In genomic region chr6:161166677-161167076, GRCh38 we compare ENCODE assay signal across 18 cellular contexts.
"Had no signal": no experiment of that assay in that cellular context is flagged by ENCODE, and none has a peak within 500 bp of the region (broad histone marks: within the 10 kb centered on the region; RNA-seq: fewer than 3 reads in every experiment).

No MANE protein-coding gene starts in this region.

- H3K4me1 ChIP-seq: pancreas, testis, upper lobe of right lung had no signal

- H3K9me3 Mint-ChIP-seq: mesothelial cell of epicardium, natural killer cell had no signal

- H3K4me3 Mint-ChIP-seq: mesothelial cell of epicardium, natural killer cell had no signal

- ATAC-seq: heart left ventricle; left lobe of liver; natural killer cell; pancreas; right lobe of liver; stimulated activated naive CD8-positive, alpha-beta T cell treated with anti-CD3 and anti-CD28 coated beads, Interleukin-15, Interleukin-2, amounts not matched to agents 100 U/mL and 50 U/mL, for 24 hours; upper lobe of right lung had no signal

- DNase-seq: effector CD8-positive, alpha-beta T cell; heart left ventricle; hippocampal formation; kidney glomerular epithelial cell; natural killer cell; occipital lobe; pancreas; retina; stimulated activated naive CD8-positive, alpha-beta T cell treated with anti-CD3 and anti-CD28 coated beads, Interleukin-15, Interleukin-2, amounts not matched to agents 100 U/mL and 50 U/mL, for 24 hours; testis; upper lobe of right lung had no signal

- H3K27me3 ChIP-seq: heart left ventricle, pancreas, right lobe of liver, testis, tibial nerve, upper lobe of right lung, vagina had no signal

- H3K27ac Mint-ChIP-seq: mesothelial cell of epicardium had no signal

- H3K9me3 ChIP-seq: pancreas, prostate gland, right lobe of liver, testis, upper lobe of right lung, vagina had no signal

- H3K27ac ChIP-seq: coronary artery, heart left ventricle, pancreas, prostate gland, right lobe of liver, testis, tibial nerve, upper lobe of right lung, vagina had no signal

- H3K4me3 ChIP-seq: coronary artery, heart left ventricle, pancreas, prostate gland, right lobe of liver, testis, tibial nerve, upper lobe of right lung, vagina had no signal

- H3K36me3 ChIP-seq: pancreas, prostate gland, right lobe of liver, upper lobe of right lung had no signal
